Comparison of ENCODE assay signal across 17 cellular contexts in genomic region chr2:231370749-231371429, GRCh38. TPM values are rescaled to one million over a fixed set of nuclear protein-coding genes. Genes with fewer than 3 reads are reported as not detected.
A peak's percentile ranks its signal among the peaks of the same experiment; 100 is the strongest.
DNase-seq lines count a peak whose midpoint lies in the region; ATAC-seq and TF ChIP-seq lines count a peak whose summit lies in the region.
"Had no signal": no experiment of that assay in that cellular context is flagged by ENCODE, and none has a peak within 500 bp of the region (broad histone marks: within the 10 kb centered on the region; RNA-seq: fewer than 3 reads in every experiment).

No MANE protein-coding gene starts in this region.

- CTCF ChIA-PET in Panc1 (lab: Charles Lee): no interaction called here

- no peaks in the 10 kb centered on the region for H3K9me3 ChIP-seq in Panc1 (ENCODE audit: control insufficient read depth, insufficient read depth, low read depth, low read length)
- H3K9me3 ChIP-seq in heart right ventricle: no peaks in the 10 kb centered on the region
- H3K9me3 ChIP-seq in lower lobe of right lung: no peaks in the 10 kb centered on the region
- no peaks in the 10 kb centered on the region for H3K9me3 ChIP-seq in upper lobe of right lung

- H3K27ac ChIP-seq in Panc1 (ENCODE audit: low read length) (peak overlapping the region; percentile 75), heart right ventricle (peak overlapping the region in 5 of 10 donors; percentile 26 to 72 (median 58)), lower lobe of right lung (peak overlapping the region; percentile 31), upper lobe of right lung (no peak overlapping the region)
- H3K27ac ChIP-seq: hepatocyte, skin epidermis had no signal

- intact Hi-C loops in Panc1 (cut with micrococcal nuclease; ENCODE audit: unreplicated experiment): no loop called here
- intact Hi-C loops in heart right ventricle (cut with DNase I): no loop called here
- intact Hi-C loops in lower lobe of right lung (cut with DNase I): no loop called here
- intact Hi-C loops in upper lobe of right lung (cut with DNase I): no loop called here

- H3K27me3 ChIP-seq in Panc1 (ENCODE audit: control insufficient read depth, insufficient read depth, low read length): no peaks in the 10 kb centered on the region
- no peaks in the 10 kb centered on the region for H3K27me3 ChIP-seq in heart right ventricle
- H3K27me3 ChIP-seq in lower lobe of right lung (ENCODE audit: low read depth): no peaks in the 10 kb centered on the region
- no peaks in the 10 kb centered on the region for H3K27me3 ChIP-seq in upper lobe of right lung
- H3K27me3 ChIP-seq: hepatocyte had no signal

- H3K4me1 ChIP-seq in Panc1 (ENCODE audit: control insufficient read depth, insufficient read depth, low read length) (peaks cover 33% of the 10 kb centered on the region), heart right ventricle (peaks cover 0 to 10% (median 4%) of the 10 kb centered on the region in 9 donors), lower lobe of right lung (no peaks in the 10 kb centered on the region), upper lobe of right lung (no peaks in the 10 kb centered on the region)

- no peak for TF ChIP-seq POLR2A in GM18505 (IDR thresholded peaks at IDR 0.05; ENCODE audit: borderline replicate concordance, extremely low read depth, insufficient read depth, insufficient read length)

- no peaks in the 10 kb centered on the region for H3K36me3 ChIP-seq in Panc1 (ENCODE audit: control insufficient read depth, insufficient read depth, low read length)
- no peaks in the 10 kb centered on the region for H3K36me3 ChIP-seq in heart right ventricle
- H3K36me3 ChIP-seq in lower lobe of right lung: no peaks in the 10 kb centered on the region
- no peaks in the 10 kb centered on the region for H3K36me3 ChIP-seq in upper lobe of right lung

- in situ Hi-C loops in Panc1 (cut with HindIII; ENCODE audit: low pct_unique_long_range_greater_than_20kb, low sequenced_read_pairs): no loop called here

- WGBS in heart right ventricle, 2 donors: 75 to 82% methylated on average over 21 of the region's 21 CpGs

- POLR2A ChIA-PET in Panc1 (lab: Charles Lee): interaction anchor here (0.7 kb wide), 1 partner anchor 30 kb away, joined by 4 read pairs; no protein-coding TSS in a partner anchor

- DNase-seq in Panc1 (ENCODE audit: low read depth, low spot score) (no peak), heart right ventricle (no peak), lower lobe of right lung (peak; percentile 59), upper lobe of right lung (no peak), NCI-H187 (lab: John Stamatoyannopoulos, UW) (no peak), dedifferentiated amniotic fluid mesenchymal stem cell (ENCODE audit: extremely low spot score) (no peak)
- DNase-seq: activated CD4-positive, alpha-beta T cell treated with anti-CD3 and anti-CD28 coated beads for 36 hours; activated effector memory CD4-positive, alpha-beta T cell treated with anti-CD3 and anti-CD28 coated beads, Interleukin-2, amount 50 U/mL, for 16 hours; naive B cell; NCI-H1436; NCI-H2171 treated with DMSO at 0.1 percent for 48 hours; stimulated activated CD4-positive, alpha-beta T cell treated with anti-CD3 and anti-CD28 coated beads, Interleukin-4, amount 100 ng/mL, for 4 hours had no signal

- no TSS peak for BruUV-seq in Panc1 (replicated peaks; lab: Mats Ljungman, UMichigan)

- TF ChIP-seq CTCF in Panc1 (IDR thresholded peaks at IDR 0.05) (no peak), heart right ventricle (IDR thresholded peaks at IDR 0.05) (no peak), lower lobe of right lung (IDR thresholded peaks at IDR 0.05) (no peak), upper lobe of right lung (IDR thresholded peaks at IDR 0.05) (no peak)

- no peak overlapping the region for H3K4me3 ChIP-seq in Panc1 (ENCODE audit: low read depth in 2 of 2, low read length in 2 of 2)
- no peak overlapping the region for H3K4me3 ChIP-seq in heart right ventricle
- H3K4me3 ChIP-seq in lower lobe of right lung: no peak overlapping the region
- no peak overlapping the region for H3K4me3 ChIP-seq in upper lobe of right lung
- H3K4me3 ChIP-seq: hepatocyte, skin epidermis had no signal

- ATAC-seq in Panc1 (peak; percentile 19), heart right ventricle (peak; percentile 20 to 55 (median 36)), lower lobe of right lung (peak; percentile 19 to 42), upper lobe of right lung (peak; percentile 46), GM18505 (IDR thresholded peaks at IDR 0.05; ENCODE audit: unreplicated experiment) (no peak)
- ATAC-seq: activated CD4-positive, alpha-beta T cell treated with anti-CD3 and anti-CD28 coated beads for 36 hours; left lobe of liver; SK-N-SH treated with all-trans-retinoic acid at 6 μM for 48 hours had no signal

RNA-seq across cellular contexts. Expression of gene B3GNT7, which starts 24.6 kb away (rescaled TPM):
- total RNA-seq in Panc1 (2021; ENCODE audit: unreplicated experiment) (83.3 TPM), heart right ventricle (10 to 100 TPM in 3 of 10 donors, 1 to 10 TPM in 6, under 1 TPM in 1; 0.94 to 61.7 (median 2.7) TPM), lower lobe of right lung (80.0 TPM), upper lobe of right lung (53.5 TPM)
- 85.5 TPM for polyA plus RNA-seq in Panc1 (2012; ENCODE audit: insufficient read length)
- 1 to 10 TPM in 1 of 2 donors, under 1 TPM in 1; 0.72 to 1.8 TPM for polyA plus RNA-seq in heart right ventricle
- total RNA-seq: activated CD4-positive, alpha-beta T cell treated with anti-CD3 and anti-CD28 coated beads for 36 hours had no signal
